1 cellular context compared by ENCODE assay signal in genomic region chr1:44617703-44618029, GRCh38.
A peak's percentile ranks its signal among the peaks of the same experiment; 100 is the strongest.
TF ChIP-seq lines count a peak whose summit lies in the region.

No MANE protein-coding gene starts in this region.

TF ChIP-seq in HEK293, 187 proteins besides CTCF, POLR2A, EP300 and RAD21 (continued from another document):
- TF ChIP-seq ZNF398 (tag by site-specific recombination; IDR thresholded peaks at IDR 0.05) (peak; percentile 75), ZNF654 (tag by site-specific recombination; IDR thresholded peaks at IDR 0.05; ENCODE audit: low read depth) (no peak), ZNF266 (tag by site-specific recombination; IDR thresholded peaks at IDR 0.05; ENCODE audit: low read depth) (no peak), PRDM6 (tag by site-specific recombination; IDR thresholded peaks at IDR 0.05) (no peak), WT1 (tag by site-specific recombination; IDR thresholded peaks at IDR 0.05) (peak; percentile 58; the same call in 1 of the 2 replicates), ZNF426 (tag by site-specific recombination; IDR thresholded peaks at IDR 0.05) (no peak), SETDB1 (IDR thresholded peaks at IDR 0.05; ENCODE audit: insufficient read length, low read length) (no peak), ZNF785 (tag by site-specific recombination; IDR thresholded peaks at IDR 0.05) (no peak), ZEB2 (tag by site-specific recombination; IDR thresholded peaks at IDR 0.05) (no peak), ZNF26 (tag by site-specific recombination; IDR thresholded peaks at IDR 0.05) (no peak), MEIS1 (CRISPR knock-in tag; IDR thresholded peaks at IDR 0.05; ENCODE audit: borderline replicate concordance) (no peak), ZFP37 (tag by site-specific recombination; IDR thresholded peaks at IDR 0.05) (no peak), ZNF558 (tag by site-specific recombination; IDR thresholded peaks at IDR 0.05) (no peak), ZNF837 (tag by site-specific recombination; IDR thresholded peaks at IDR 0.05) (no peak), ZNF544 (tag by site-specific recombination; IDR thresholded peaks at IDR 0.05) (no peak), ZNF350 (tag by site-specific recombination; IDR thresholded peaks at IDR 0.05) (no peak)
- TF ChIP-seq, protein P1, sequence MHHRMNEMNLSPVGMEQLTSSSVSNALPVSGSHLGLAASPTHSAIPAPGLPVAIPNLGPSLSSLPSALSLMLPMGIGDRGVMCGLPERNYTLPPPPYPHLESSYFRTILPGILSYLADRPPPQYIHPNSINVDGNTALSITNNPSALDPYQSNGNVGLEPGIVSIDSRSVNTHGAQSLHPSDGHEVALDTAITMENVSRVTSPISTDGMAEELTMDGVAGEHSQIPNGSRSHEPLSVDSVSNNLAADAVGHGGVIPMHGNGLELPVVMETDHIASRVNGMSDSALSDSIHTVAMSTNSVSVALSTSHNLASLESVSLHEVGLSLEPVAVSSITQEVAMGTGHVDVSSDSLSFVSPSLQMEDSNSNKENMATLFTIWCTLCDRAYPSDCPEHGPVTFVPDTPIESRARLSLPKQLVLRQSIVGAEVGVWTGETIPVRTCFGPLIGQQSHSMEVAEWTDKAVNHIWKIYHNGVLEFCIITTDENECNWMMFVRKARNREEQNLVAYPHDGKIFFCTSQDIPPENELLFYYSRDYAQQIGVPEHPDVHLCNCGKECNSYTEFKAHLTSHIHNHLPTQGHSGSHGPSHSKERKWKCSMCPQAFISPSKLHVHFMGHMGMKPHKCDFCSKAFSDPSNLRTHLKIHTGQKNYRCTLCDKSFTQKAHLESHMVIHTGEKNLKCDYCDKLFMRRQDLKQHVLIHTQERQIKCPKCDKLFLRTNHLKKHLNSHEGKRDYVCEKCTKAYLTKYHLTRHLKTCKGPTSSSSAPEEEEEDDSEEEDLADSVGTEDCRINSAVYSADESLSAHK (tag by site-specific recombination; IDR thresholded peaks at IDR 0.05): no peak
TF ChIP-seq in HEK293: peak in this region for 7.
